In the genomic region with DNA sequence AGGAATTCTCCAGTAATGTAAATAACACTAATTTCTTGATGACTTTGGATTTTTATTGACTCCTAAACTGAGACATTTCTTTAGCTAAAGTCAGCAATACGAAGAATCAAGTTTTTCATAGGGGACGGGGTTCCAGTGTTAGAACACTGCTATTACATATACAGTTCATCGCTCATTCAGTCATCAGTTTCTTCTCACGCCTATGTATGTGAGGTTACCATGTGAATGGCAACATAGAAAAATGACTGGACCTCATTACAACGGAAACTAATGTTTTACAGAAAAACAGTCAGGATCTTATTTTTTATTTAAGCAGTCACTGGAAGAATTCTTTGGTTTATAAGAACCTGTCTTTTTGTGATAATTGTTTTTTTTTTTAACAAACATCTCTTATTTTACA, we compare ENCODE assay signal across 1 cellular context.
TF ChIP-seq lines count a peak whose summit lies in the region.

No MANE protein-coding gene starts in this region.

TF ChIP-seq in IMR-90, 13 proteins besides CTCF, POLR2A, EP300 and RAD21:
- no peak for TF ChIP-seq BHLHE40 (IDR thresholded peaks at IDR 0.05; ENCODE audit: low read depth, low read length)
- TF ChIP-seq, protein P1, sequence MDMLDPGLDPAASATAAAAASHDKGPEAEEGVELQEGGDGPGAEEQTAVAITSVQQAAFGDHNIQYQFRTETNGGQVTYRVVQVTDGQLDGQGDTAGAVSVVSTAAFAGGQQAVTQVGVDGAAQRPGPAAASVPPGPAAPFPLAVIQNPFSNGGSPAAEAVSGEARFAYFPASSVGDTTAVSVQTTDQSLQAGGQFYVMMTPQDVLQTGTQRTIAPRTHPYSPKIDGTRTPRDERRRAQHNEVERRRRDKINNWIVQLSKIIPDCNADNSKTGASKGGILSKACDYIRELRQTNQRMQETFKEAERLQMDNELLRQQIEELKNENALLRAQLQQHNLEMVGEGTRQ (IDR thresholded peaks at IDR 0.05; ENCODE audit: low read depth, low read length): no peak
- TF ChIP-seq SMC3 (IDR thresholded peaks at IDR 0.05; ENCODE audit: low read depth, low read length): no peak
- TF ChIP-seq MAZ (IDR thresholded peaks at IDR 0.05; ENCODE audit: borderline replicate concordance, low read depth, low read length): no peak
- TF ChIP-seq, protein P2, sequence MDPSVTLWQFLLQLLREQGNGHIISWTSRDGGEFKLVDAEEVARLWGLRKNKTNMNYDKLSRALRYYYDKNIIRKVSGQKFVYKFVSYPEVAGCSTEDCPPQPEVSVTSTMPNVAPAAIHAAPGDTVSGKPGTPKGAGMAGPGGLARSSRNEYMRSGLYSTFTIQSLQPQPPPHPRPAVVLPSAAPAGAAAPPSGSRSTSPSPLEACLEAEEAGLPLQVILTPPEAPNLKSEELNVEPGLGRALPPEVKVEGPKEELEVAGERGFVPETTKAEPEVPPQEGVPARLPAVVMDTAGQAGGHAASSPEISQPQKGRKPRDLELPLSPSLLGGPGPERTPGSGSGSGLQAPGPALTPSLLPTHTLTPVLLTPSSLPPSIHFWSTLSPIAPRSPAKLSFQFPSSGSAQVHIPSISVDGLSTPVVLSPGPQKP (IDR thresholded peaks at IDR 0.05; ENCODE audit: borderline replicate concordance, low read depth, low read length): no peak
- no peak for TF ChIP-seq RCOR1 (IDR thresholded peaks at IDR 0.05; ENCODE audit: insufficient replicate concordance, low read length)
- no peak for TF ChIP-seq MAFK (IDR thresholded peaks at IDR 0.05; ENCODE audit: low read depth, low read length)
- TF ChIP-seq RFX5 (IDR thresholded peaks at IDR 0.05; ENCODE audit: low read depth, low read length): no peak
